Comparison of ENCODE assay signal across 28 cellular contexts in the genomic region with DNA sequence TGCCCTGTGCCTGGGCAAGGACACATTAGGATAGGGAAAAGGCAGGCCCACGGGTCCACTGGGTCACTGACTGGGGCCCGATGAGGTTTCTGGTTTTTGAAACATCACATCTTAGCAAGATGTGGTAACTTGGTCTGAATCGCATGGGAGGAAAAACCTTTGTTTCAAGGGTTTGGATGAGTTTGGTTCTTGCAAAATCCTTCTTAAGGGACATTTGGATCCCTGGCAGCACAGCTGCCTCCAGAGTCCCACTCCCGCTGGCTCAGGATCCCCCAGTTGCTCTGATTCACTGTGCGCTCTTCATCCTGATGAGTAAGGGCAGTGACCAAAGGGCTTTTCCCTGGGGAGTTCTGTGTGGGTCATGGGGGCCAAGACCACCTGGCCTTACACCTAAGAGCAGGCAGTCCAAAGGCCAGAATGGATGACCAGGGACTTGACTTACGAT. TPM values are rescaled to one million over a fixed set of nuclear protein-coding genes. Genes with fewer than 3 reads are reported as not detected.
A peak's percentile ranks its signal among the peaks of the same experiment; 100 is the strongest.
DNase-seq lines count a peak whose midpoint lies in the region; ATAC-seq, FAIRE-seq and TF ChIP-seq lines count a peak whose summit lies in the region.
"Had no signal": no experiment of that assay in that cellular context is flagged by ENCODE, and none has a peak within 500 bp of the region (broad histone marks: within the 10 kb centered on the region; RNA-seq: fewer than 3 reads in every experiment).

No MANE protein-coding gene starts in this region.

- H3K9ac ChIP-seq in HepG2 (ENCODE audit: insufficient read depth, low read depth, low read length) = no peak overlapping the region

- no peaks in the 10 kb centered on the region for H3K4me1 Mint-ChIP-seq in endothelial cell (ENCODE audit: unreplicated experiment)
- H3K4me1 Mint-ChIP-seq: activated naive CD8-positive, alpha-beta T cell treated with anti-CD3 and anti-CD28 coated beads for 36 hours; IgD-negative memory B cell; memory B cell; nephron had no signal

- peaks cover 10% of the 10 kb centered on the region for H3K27me3 Mint-ChIP-seq in endothelial cell (ENCODE audit: unreplicated experiment)
- H3K27me3 Mint-ChIP-seq: memory B cell had no signal

- no TSS peak for BruUV-seq in HepG2 (replicated peaks; lab: Mats Ljungman, UMichigan)

- intact Hi-C loops in HepG2 (cut with micrococcal nuclease; ENCODE audit: unreplicated experiment) = no loop called here
- intact Hi-C loops in right lobe of liver (cut with DNase I) = no loop called here
- intact Hi-C loops in spleen (cut with DNase I; ENCODE audit: low total_unique reads) = no loop called here

- WGBS in HepG2 (ENCODE audit: low lambda C conversion rate) = 17% methylated on average over 1 of the region's 6 CpGs
- WGBS in right lobe of liver (ENCODE audit: insufficient coverage, low coverage, low lambda C conversion rate, missing lambda C conversion rate) = 67% methylated on average over 1 of the region's 6 CpGs
- WGBS in spleen, 5 donors = 84 to 94% (median 88%) methylated on average over 4 to 6 of the region's 6 CpGs

- H3K36me3 Mint-ChIP-seq in endothelial cell (ENCODE audit: low read depth, unreplicated experiment) = peaks cover 4% of the 10 kb centered on the region
- H3K36me3 Mint-ChIP-seq: activated naive CD8-positive, alpha-beta T cell treated with anti-CD3 and anti-CD28 coated beads for 36 hours had no signal

- no peak for TF ChIP-seq CTCF in HepG2 (CRISPR knock-in tag; IDR thresholded peaks at IDR 0.05)
- no peak for TF ChIP-seq CTCF in right lobe of liver (IDR thresholded peaks at IDR 0.05)
- no peak for TF ChIP-seq CTCF in fibroblast of mammary gland (conservative IDR thresholded peaks at IDR 0.05; ENCODE audit: control insufficient read depth, insufficient read depth, low read depth, low read length)
- no peak for TF ChIP-seq CTCF in spleen (IDR thresholded peaks at IDR 0.05 in 8 of 11, conservative IDR thresholded peaks at IDR 0.05 in 3 of 11)
- no peak for TF ChIP-seq CTCF in endothelial cell (IDR thresholded peaks at IDR 0.05; ENCODE audit: unreplicated experiment)

- no peaks in the 10 kb centered on the region for H3K9me3 Mint-ChIP-seq in endothelial cell (ENCODE audit: unreplicated experiment)
- H3K9me3 Mint-ChIP-seq: activated naive CD8-positive, alpha-beta T cell treated with anti-CD3 and anti-CD28 coated beads for 36 hours; IgD-negative memory B cell; memory B cell; nephron had no signal

- no peak overlapping the region for H2AFZ ChIP-seq in HepG2 (ENCODE audit: low read length)

- in situ Hi-C loops in HepG2 (cut with HindIII; ENCODE audit: extremely low pct_ligation_motif_present, low pct_unique_long_range_greater_than_20kb) = no loop called here

- no peak overlapping the region for H3K4me3 Mint-ChIP-seq in endothelial cell (ENCODE audit: unreplicated experiment)
- H3K4me3 Mint-ChIP-seq: activated naive CD8-positive, alpha-beta T cell treated with anti-CD3 and anti-CD28 coated beads for 36 hours; CD14-positive monocyte; memory B cell; nephron had no signal

- TF ChIP-seq RAD21 in HepG2 (CRISPR knock-in tag; IDR thresholded peaks at IDR 0.05) = no peak

- H4K20me1 ChIP-seq in HepG2 (ENCODE audit: insufficient read depth, low read length) = 0 out of 2 replicates have a peak, but pooled peaks cover 2% of the 10 kb centered on the region

- no peak overlapping the region for H3K4me3 ChIP-seq in HepG2 (replicated peaks in 1 of 3; ENCODE audit: insufficient read depth in 1 of 3, low read depth in 2 of 3, low read length in 3 of 3)
- H3K4me3 ChIP-seq in right lobe of liver = no peak overlapping the region
- H3K4me3 ChIP-seq in fibroblast of mammary gland (ENCODE audit: control insufficient read depth, low read depth, low read length) = no peak overlapping the region
- H3K4me3 ChIP-seq in spleen = no peak overlapping the region
- H3K4me3 ChIP-seq: breast epithelium, right atrium auricular region had no signal

- peak overlapping the region; percentile 37 for H3K27ac ChIP-seq in HepG2 (ENCODE audit: extremely low read length, insufficient read depth, low read length)
- no peak overlapping the region for H3K27ac ChIP-seq in right lobe of liver
- no peak overlapping the region for H3K27ac ChIP-seq in spleen
- H3K27ac ChIP-seq: breast epithelium had no signal

- CTCF ChIA-PET in HepG2 (lab: Yijun Ruan, JAX; ENCODE audit: low intra/inter-chr PET ratio, low total read pairs) = no interaction called here

- H3K36me3 ChIP-seq in HepG2 (replicated peaks in 1 of 2; ENCODE audit: control insufficient read depth in 1 of 2, insufficient read depth in 2 of 2, low read length in 2 of 2) (peaks cover 7 to 25% of the 10 kb centered on the region in 2 experiments; a peak in 4 of 5 replicates), right lobe of liver (peaks cover 0 to 37% (median 18%) of the 10 kb centered on the region in 4 donors), spleen (peaks cover 2 to 88% (median 37%) of the 10 kb centered on the region in 6 donors)
- H3K36me3 ChIP-seq: breast epithelium had no signal

- FAIRE-seq in HepG2 (lab: Jason Lieb, UNC) = no peak
- FAIRE-seq: A204.1, islet of Langerhans had no signal

- H3K9me3 ChIP-seq in HepG2 (ENCODE audit: low read length) (no peaks in the 10 kb centered on the region), right lobe of liver (no peaks in the 10 kb centered on the region), spleen (no peaks in the 10 kb centered on the region)
- H3K9me3 ChIP-seq: breast epithelium, Caco-2, right atrium auricular region had no signal

- no peaks in the 10 kb centered on the region for H3K79me2 ChIP-seq in HepG2 (ENCODE audit: insufficient read depth, low read length)

- peaks cover 31% of the 10 kb centered on the region for H3K4me1 ChIP-seq in HepG2 (ENCODE audit: insufficient read depth, low read length)
- peaks cover 0 to 17% (median 0%) of the 10 kb centered on the region in 4 donors for H3K4me1 ChIP-seq in right lobe of liver
- peaks cover 11 to 44% (median 19%) of the 10 kb centered on the region in 6 donors for H3K4me1 ChIP-seq in spleen

- 0 out of 4 replicates have a peak, but pooled peaks of 1 of the 2 experiments have one; percentile 12 for TF ChIP-seq POLR2A in HepG2 (IDR thresholded peaks at IDR 0.05; ENCODE audit: insufficient read depth in 1 of 2, low read depth in 2 of 2, low read length in 2 of 2)
- no peak for TF ChIP-seq POLR2A in right lobe of liver (IDR thresholded peaks at IDR 0.05)
- TF ChIP-seq POLR2A in spleen (IDR thresholded peaks at IDR 0.05) = no peak

- DNase-seq in HepG2 (ENCODE audit: low spot score) (no peak), right lobe of liver (no peak), fibroblast of mammary gland (ENCODE audit: low read depth) (peak; percentile 57), spleen (no peak), endothelial cell (ENCODE audit: low spot score) (no peak)
- DNase-seq in activated naive CD4-positive, alpha-beta T cell treated with anti-CD3 and anti-CD28 coated beads, Interleukin-2, amount 50 U/mL, for 16 hours = no peak
- DNase-seq: activated CD4-positive, alpha-beta T cell treated with anti-CD3 and anti-CD28 coated beads for 4 hours; activated CD8-positive, alpha-beta memory T cell treated with anti-CD3 and anti-CD28 coated beads for 24 hours; activated effector memory CD4-positive, alpha-beta T cell treated with anti-CD3 and anti-CD28 coated beads, Interleukin-2, amount 50 U/mL, for 16 hours; activated naive CD8-positive, alpha-beta T cell treated with anti-CD3 and anti-CD28 coated beads for 36 hours; anterior cingulate cortex; DMS79; GDM1; head of caudate nucleus; NCI-H774; SIG-M5; stimulated activated CD4-positive, alpha-beta T cell treated with anti-CD3 and anti-CD28 coated beads, Interleukin-2, amount 100 ng/mL, for 24 hours; stimulated activated naive CD8-positive, alpha-beta T cell treated with anti-CD3 and anti-CD28 coated beads, Interleukin-15, Interleukin-2, amounts not matched to agents 100 U/mL and 50 U/mL, for 24 hours; SW 1271 had no signal

- H3K27me3 ChIP-seq in HepG2 (ENCODE audit: control insufficient read depth in 1 of 2, insufficient read depth in 2 of 2, low read length in 2 of 2) (no peaks in the 10 kb centered on the region), right lobe of liver (no peaks in the 10 kb centered on the region), spleen (replicated peaks in 1 of 7) (peaks cover 0 to 41% (median 26%) of the 10 kb centered on the region in 7 donors)
- H3K27me3 ChIP-seq: breast epithelium, right atrium auricular region had no signal

- TF ChIP-seq EP300 in HepG2 (IDR thresholded peaks at IDR 0.05; ENCODE audit: low read depth in 2 of 2, low read length in 2 of 2) (no peak), HepG2 (CRISPR knock-in tag; IDR thresholded peaks at IDR 0.05; ENCODE audit: borderline replicate concordance) (no peak)

- no peak overlapping the region for H3K4me2 ChIP-seq in HepG2 (ENCODE audit: low read depth, low read length)

- POLR2A ChIA-PET in HepG2 (lab: Yijun Ruan, JAX) = interaction anchor here (0.9 to 3.5 kb wide), 5 partner anchors 11 to 84 kb away, joined by 3 to 16 read pairs (median 4); a partner anchor contains a TSS

- no peak for ATAC-seq in HepG2
- no peak for ATAC-seq in right lobe of liver

- H3K27ac Mint-ChIP-seq in endothelial cell (ENCODE audit: unreplicated experiment) = no peak overlapping the region
- H3K27ac Mint-ChIP-seq: activated naive CD8-positive, alpha-beta T cell treated with anti-CD3 and anti-CD28 coated beads for 36 hours; memory B cell; nephron had no signal

RNA-seq across cellular contexts. Expression of a gene that starts 3.0 kb away (rescaled TPM):
- 0.11 and 0.44 TPM in 2 replicates for total RNA-seq in HepG2 (2016; rRNA removed; fragmentation: Illumina TruSeq; extraction: Trizol)
- 0.18 and 0.30 TPM in 2 replicates for total RNA-seq in HepG2 (2016; cell fraction: cytosol; rRNA removed; fragmentation: Illumina TruSeq; extraction: Trizol; ENCODE audit: low read depth)
- total RNA-seq in HepG2 (2016; cell fraction: insoluble cytoplasmic fraction; rRNA removed; fragmentation: Illumina TruSeq; extraction: Trizol) = 0.45 TPM in 1 of 2 replicates, not detected in the other
- 0.09 and 0.24 TPM in 2 replicates for total RNA-seq in HepG2 (2016; cell fraction: membrane; rRNA removed; fragmentation: Illumina TruSeq; extraction: Trizol)
- 0.65 and 0.85 TPM in 2 replicates for total RNA-seq in HepG2 (2016; cell fraction: nucleus; rRNA removed; fragmentation: Illumina TruSeq; extraction: Trizol)
- polyA plus RNA-seq in HepG2 (2011; rRNA removed) = 0.50 and 1.2 TPM in 2 replicates
- 0.12 and 0.42 TPM in 2 replicates for polyA plus RNA-seq in HepG2 (2011; cell fraction: cytosol; rRNA removed)
- polyA plus RNA-seq in HepG2 (2011; cell fraction: nucleus; rRNA removed) = 11.0 and 14.4 TPM in 2 replicates
- 0.50 and 0.95 TPM in 2 replicates for polyA plus RNA-seq in HepG2 (2012)
- polyA plus RNA-seq in HepG2 (2016; cell fraction: cytosol; fragmentation: Illumina TruSeq; extraction: Trizol; ENCODE audit: low read depth) = 0.25 and 0.43 TPM in 2 replicates
- polyA plus RNA-seq in HepG2 (2016; cell fraction: insoluble cytoplasmic fraction; fragmentation: Illumina TruSeq; extraction: Trizol; ENCODE audit: low read depth) = not detected in 2 replicates
- polyA plus RNA-seq in HepG2 (2016; cell fraction: membrane; fragmentation: Illumina TruSeq; extraction: Trizol; ENCODE audit: low read depth) = 0.29 and 0.42 TPM in 2 replicates
- 1.3 and 2.4 TPM in 2 replicates for polyA plus RNA-seq in HepG2 (2016; cell fraction: nucleus; fragmentation: Illumina TruSeq; extraction: Trizol; ENCODE audit: insufficient read depth, low read depth)
- polyA minus RNA-seq in HepG2 (2011; rRNA and poly(A)+ RNA removed; ENCODE audit: low replicate concordance) = 0.52 and 1.6 TPM in 2 replicates
- polyA minus RNA-seq in HepG2 (2011; cell fraction: cytosol; rRNA and poly(A)+ RNA removed) = not detected in 2 replicates
- polyA minus RNA-seq in HepG2 (2011; cell fraction: nucleus; rRNA and poly(A)+ RNA removed) = 1.4 and 2.4 TPM in 2 replicates
- 1 to 10 TPM in 1 of 6 experiments, under 1 TPM in 4, not detected in 1; 0.31 to 1.1 (median 0.40) TPM for total RNA-seq in right lobe of liver
- total RNA-seq in spleen = 1 to 10 TPM in 4 of 7 donors, under 1 TPM in 3; 0.72 to 1.7 (median 1.3) TPM
- polyA plus RNA-seq in spleen = 1 to 10 TPM in 2 of 3 donors, under 1 TPM in 1; 0.59 to 2.2 (median 1.2) TPM
- total RNA-seq in endothelial cell (ENCODE audit: unreplicated experiment) = 1.0 TPM
- polyA plus RNA-seq: CD14-positive monocyte, IgD-negative memory B cell had no signal

RNA-seq across cellular contexts. Expression of a gene that starts 12.1 kb away (rescaled TPM):
- total RNA-seq in HepG2 (2016; rRNA removed; fragmentation: Illumina TruSeq; extraction: Trizol) (73.8 and 82.0 TPM in 2 replicates), right lobe of liver (100 to 1,000 TPM in 2 of 6 experiments, 10 to 100 TPM in 4; 68.1 to 150 (median 85.5) TPM), spleen (10 to 100 TPM; 20.6 to 35.2 (median 29.0) TPM), endothelial cell (ENCODE audit: unreplicated experiment) (27.1 TPM)
- 44.2 and 54.8 TPM in 2 replicates for total RNA-seq in HepG2 (2016; cell fraction: cytosol; rRNA removed; fragmentation: Illumina TruSeq; extraction: Trizol; ENCODE audit: low read depth)
- 75.0 and 87.4 TPM in 2 replicates for total RNA-seq in HepG2 (2016; cell fraction: insoluble cytoplasmic fraction; rRNA removed; fragmentation: Illumina TruSeq; extraction: Trizol)
- 72.9 and 79.9 TPM in 2 replicates for total RNA-seq in HepG2 (2016; cell fraction: membrane; rRNA removed; fragmentation: Illumina TruSeq; extraction: Trizol)
- 36.0 and 44.8 TPM in 2 replicates for total RNA-seq in HepG2 (2016; cell fraction: nucleus; rRNA removed; fragmentation: Illumina TruSeq; extraction: Trizol)
- polyA plus RNA-seq in HepG2 (2011; rRNA removed) (102 and 117 TPM in 2 replicates), spleen (10 to 100 TPM; 42.0 to 54.8 (median 51.6) TPM)
- 92.8 and 162 TPM in 2 replicates for polyA plus RNA-seq in HepG2 (2011; cell fraction: cytosol; rRNA removed)
- polyA plus RNA-seq in HepG2 (2011; cell fraction: nucleus; rRNA removed) = 91.6 and 93.8 TPM in 2 replicates
- polyA plus RNA-seq in HepG2 (2012) = 64.9 and 71.4 TPM in 2 replicates
- polyA plus RNA-seq in HepG2 (2016; cell fraction: cytosol; fragmentation: Illumina TruSeq; extraction: Trizol; ENCODE audit: low read depth) = 65.1 and 77.0 TPM in 2 replicates
- 81.7 and 86.2 TPM in 2 replicates for polyA plus RNA-seq in HepG2 (2016; cell fraction: insoluble cytoplasmic fraction; fragmentation: Illumina TruSeq; extraction: Trizol; ENCODE audit: low read depth)
- polyA plus RNA-seq in HepG2 (2016; cell fraction: membrane; fragmentation: Illumina TruSeq; extraction: Trizol; ENCODE audit: low read depth) = 77.8 and 83.0 TPM in 2 replicates
- polyA plus RNA-seq in HepG2 (2016; cell fraction: nucleus; fragmentation: Illumina TruSeq; extraction: Trizol; ENCODE audit: insufficient read depth, low read depth) = 91.3 and 94.3 TPM in 2 replicates
- polyA minus RNA-seq in HepG2 (2011; rRNA and poly(A)+ RNA removed; ENCODE audit: low replicate concordance) = 56.0 and 57.4 TPM in 2 replicates
- 29.4 and 32.4 TPM in 2 replicates for polyA minus RNA-seq in HepG2 (2011; cell fraction: cytosol; rRNA and poly(A)+ RNA removed)
- polyA minus RNA-seq in HepG2 (2011; cell fraction: nucleus; rRNA and poly(A)+ RNA removed) = 20.0 and 23.1 TPM in 2 replicates

RNA-seq across cellular contexts. Expression of a gene that starts 15.9 kb away (rescaled TPM):
- total RNA-seq in HepG2 (2016; rRNA removed; fragmentation: Illumina TruSeq; extraction: Trizol) = 10.3 and 19.5 TPM in 2 replicates
- 6.9 and 8.8 TPM in 2 replicates for total RNA-seq in HepG2 (2016; cell fraction: cytosol; rRNA removed; fragmentation: Illumina TruSeq; extraction: Trizol; ENCODE audit: low read depth)
- 8.9 and 20.8 TPM in 2 replicates for total RNA-seq in HepG2 (2016; cell fraction: insoluble cytoplasmic fraction; rRNA removed; fragmentation: Illumina TruSeq; extraction: Trizol)
- 6.0 TPM in 2 replicates for total RNA-seq in HepG2 (2016; cell fraction: membrane; rRNA removed; fragmentation: Illumina TruSeq; extraction: Trizol)
- total RNA-seq in HepG2 (2016; cell fraction: nucleus; rRNA removed; fragmentation: Illumina TruSeq; extraction: Trizol) = 24.2 and 28.6 TPM in 2 replicates
- polyA plus RNA-seq in HepG2 (2011; rRNA removed) = 13.8 and 17.2 TPM in 2 replicates
- polyA plus RNA-seq in HepG2 (2011; cell fraction: cytosol; rRNA removed) = 6.1 and 10.8 TPM in 2 replicates
- 151 and 202 TPM in 2 replicates for polyA plus RNA-seq in HepG2 (2011; cell fraction: nucleus; rRNA removed)
- 6.8 and 6.9 TPM in 2 replicates for polyA plus RNA-seq in HepG2 (2012)
- polyA plus RNA-seq in HepG2 (2016; cell fraction: cytosol; fragmentation: Illumina TruSeq; extraction: Trizol; ENCODE audit: low read depth) = 3.5 and 3.6 TPM in 2 replicates
- 8.4 and 9.9 TPM in 2 replicates for polyA plus RNA-seq in HepG2 (2016; cell fraction: insoluble cytoplasmic fraction; fragmentation: Illumina TruSeq; extraction: Trizol; ENCODE audit: low read depth)
- 4.8 and 5.0 TPM in 2 replicates for polyA plus RNA-seq in HepG2 (2016; cell fraction: membrane; fragmentation: Illumina TruSeq; extraction: Trizol; ENCODE audit: low read depth)
- 55.1 and 57.6 TPM in 2 replicates for polyA plus RNA-seq in HepG2 (2016; cell fraction: nucleus; fragmentation: Illumina TruSeq; extraction: Trizol; ENCODE audit: insufficient read depth, low read depth)
- polyA minus RNA-seq in HepG2 (2011; rRNA and poly(A)+ RNA removed; ENCODE audit: low replicate concordance) = 14.4 and 15.9 TPM in 2 replicates
- polyA minus RNA-seq in HepG2 (2011; cell fraction: cytosol; rRNA and poly(A)+ RNA removed) = 6.6 and 9.1 TPM in 2 replicates
- polyA minus RNA-seq in HepG2 (2011; cell fraction: nucleus; rRNA and poly(A)+ RNA removed) = 18.3 and 20.5 TPM in 2 replicates
- 10 to 100 TPM in 4 of 6 experiments, 1 to 10 TPM in 2; 8.9 to 11.3 (median 10.4) TPM for total RNA-seq in right lobe of liver
- total RNA-seq in spleen = 10 to 100 TPM; 22.7 to 41.4 (median 26.7) TPM
- polyA plus RNA-seq in spleen = 10 to 100 TPM; 20.8 to 41.0 (median 38.4) TPM
- 35.9 TPM for total RNA-seq in endothelial cell (ENCODE audit: unreplicated experiment)

RNA-seq across cellular contexts. Expression of a gene that starts 24.6 kb away (rescaled TPM):
- total RNA-seq in HepG2 (2016; rRNA removed; fragmentation: Illumina TruSeq; extraction: Trizol) (15.6 and 18.3 TPM in 2 replicates), right lobe of liver (10 to 100 TPM in 1 of 6 experiments, 1 to 10 TPM in 5; 3.8 to 14.2 (median 6.9) TPM), spleen (10 to 100 TPM in 6 of 7 donors, 1 to 10 TPM in 1; 9.4 to 20.2 (median 14.1) TPM), endothelial cell (ENCODE audit: unreplicated experiment) (31.5 TPM)
- 17.4 and 22.1 TPM in 2 replicates for total RNA-seq in HepG2 (2016; cell fraction: cytosol; rRNA removed; fragmentation: Illumina TruSeq; extraction: Trizol; ENCODE audit: low read depth)
- total RNA-seq in HepG2 (2016; cell fraction: insoluble cytoplasmic fraction; rRNA removed; fragmentation: Illumina TruSeq; extraction: Trizol) = 14.6 and 17.3 TPM in 2 replicates
- total RNA-seq in HepG2 (2016; cell fraction: membrane; rRNA removed; fragmentation: Illumina TruSeq; extraction: Trizol) = 19.3 and 24.3 TPM in 2 replicates
- total RNA-seq in HepG2 (2016; cell fraction: nucleus; rRNA removed; fragmentation: Illumina TruSeq; extraction: Trizol) = 13.5 and 16.4 TPM in 2 replicates
- polyA plus RNA-seq in HepG2 (2011; rRNA removed) (7.3 and 8.4 TPM in 2 replicates), spleen (10 to 100 TPM in 2 of 3 donors, 1 to 10 TPM in 1; 9.3 to 16.6 (median 12.4) TPM)
- polyA plus RNA-seq in HepG2 (2011; cell fraction: cytosol; rRNA removed) = 4.2 and 9.0 TPM in 2 replicates
- polyA plus RNA-seq in HepG2 (2011; cell fraction: nucleus; rRNA removed) = 26.9 and 29.4 TPM in 2 replicates
- 5.8 and 6.7 TPM in 2 replicates for polyA plus RNA-seq in HepG2 (2012)
- polyA plus RNA-seq in HepG2 (2016; cell fraction: cytosol; fragmentation: Illumina TruSeq; extraction: Trizol; ENCODE audit: low read depth) = 28.2 and 33.1 TPM in 2 replicates
- polyA plus RNA-seq in HepG2 (2016; cell fraction: insoluble cytoplasmic fraction; fragmentation: Illumina TruSeq; extraction: Trizol; ENCODE audit: low read depth) = 21.0 and 21.9 TPM in 2 replicates
- polyA plus RNA-seq in HepG2 (2016; cell fraction: membrane; fragmentation: Illumina TruSeq; extraction: Trizol; ENCODE audit: low read depth) = 24.1 and 25.1 TPM in 2 replicates
- polyA plus RNA-seq in HepG2 (2016; cell fraction: nucleus; fragmentation: Illumina TruSeq; extraction: Trizol; ENCODE audit: insufficient read depth, low read depth) = 37.7 and 42.5 TPM in 2 replicates
- polyA minus RNA-seq in HepG2 (2011; rRNA and poly(A)+ RNA removed; ENCODE audit: low replicate concordance) = 7.8 and 25.3 TPM in 2 replicates
- polyA minus RNA-seq in HepG2 (2011; cell fraction: cytosol; rRNA and poly(A)+ RNA removed) = 3.1 and 4.7 TPM in 2 replicates
- 6.1 and 8.8 TPM in 2 replicates for polyA minus RNA-seq in HepG2 (2011; cell fraction: nucleus; rRNA and poly(A)+ RNA removed)

RNA-seq across cellular contexts. Expression of a gene that starts 28.6 kb away (rescaled TPM):
- total RNA-seq in HepG2 (2016; rRNA removed; fragmentation: Illumina TruSeq; extraction: Trizol) = 1.7 and 5.8 TPM in 2 replicates
- total RNA-seq in HepG2 (2016; cell fraction: cytosol; rRNA removed; fragmentation: Illumina TruSeq; extraction: Trizol; ENCODE audit: low read depth) = 2.2 and 3.3 TPM in 2 replicates
- total RNA-seq in HepG2 (2016; cell fraction: insoluble cytoplasmic fraction; rRNA removed; fragmentation: Illumina TruSeq; extraction: Trizol) = 1.6 and 6.3 TPM in 2 replicates
- total RNA-seq in HepG2 (2016; cell fraction: membrane; rRNA removed; fragmentation: Illumina TruSeq; extraction: Trizol) = 1.4 and 2.7 TPM in 2 replicates
- 5.3 and 6.8 TPM in 2 replicates for total RNA-seq in HepG2 (2016; cell fraction: nucleus; rRNA removed; fragmentation: Illumina TruSeq; extraction: Trizol)
- polyA plus RNA-seq in HepG2 (2011; rRNA removed) = 1.6 and 2.0 TPM in 2 replicates
- polyA plus RNA-seq in HepG2 (2011; cell fraction: cytosol; rRNA removed) = 0.71 and 1.3 TPM in 2 replicates
- 20.0 and 26.3 TPM in 2 replicates for polyA plus RNA-seq in HepG2 (2011; cell fraction: nucleus; rRNA removed)
- 3.3 and 5.8 TPM in 2 replicates for polyA plus RNA-seq in HepG2 (2012)
- 1.9 and 3.4 TPM in 2 replicates for polyA plus RNA-seq in HepG2 (2016; cell fraction: cytosol; fragmentation: Illumina TruSeq; extraction: Trizol; ENCODE audit: low read depth)
- polyA plus RNA-seq in HepG2 (2016; cell fraction: insoluble cytoplasmic fraction; fragmentation: Illumina TruSeq; extraction: Trizol; ENCODE audit: low read depth) = 1.3 and 2.2 TPM in 2 replicates
- polyA plus RNA-seq in HepG2 (2016; cell fraction: membrane; fragmentation: Illumina TruSeq; extraction: Trizol; ENCODE audit: low read depth) = 0.97 and 1.2 TPM in 2 replicates
- polyA plus RNA-seq in HepG2 (2016; cell fraction: nucleus; fragmentation: Illumina TruSeq; extraction: Trizol; ENCODE audit: insufficient read depth, low read depth) = 15.3 and 20.5 TPM in 2 replicates
- polyA minus RNA-seq in HepG2 (2011; rRNA and poly(A)+ RNA removed; ENCODE audit: low replicate concordance) = 0.72 and 4.8 TPM in 2 replicates
- polyA minus RNA-seq in HepG2 (2011; cell fraction: cytosol; rRNA and poly(A)+ RNA removed) = 3.1 TPM in 1 of 2 replicates, not detected in the other
- 3.1 and 8.0 TPM in 2 replicates for polyA minus RNA-seq in HepG2 (2011; cell fraction: nucleus; rRNA and poly(A)+ RNA removed)
- total RNA-seq in right lobe of liver = 1 to 10 TPM in 4 of 6 experiments, under 1 TPM in 2; 0.74 to 3.7 (median 2.0) TPM
- 10 to 100 TPM in 2 of 7 donors, 1 to 10 TPM in 5; 3.5 to 12.8 (median 8.6) TPM for total RNA-seq in spleen
- 10 to 100 TPM; 18.2 to 40.2 (median 18.9) TPM for polyA plus RNA-seq in spleen
- 21.1 TPM for total RNA-seq in endothelial cell (ENCODE audit: unreplicated experiment)
- polyA plus RNA-seq: CD14-positive monocyte had no signal
